ENCODE assay signal across 23 cellular contexts in the genomic region with DNA sequence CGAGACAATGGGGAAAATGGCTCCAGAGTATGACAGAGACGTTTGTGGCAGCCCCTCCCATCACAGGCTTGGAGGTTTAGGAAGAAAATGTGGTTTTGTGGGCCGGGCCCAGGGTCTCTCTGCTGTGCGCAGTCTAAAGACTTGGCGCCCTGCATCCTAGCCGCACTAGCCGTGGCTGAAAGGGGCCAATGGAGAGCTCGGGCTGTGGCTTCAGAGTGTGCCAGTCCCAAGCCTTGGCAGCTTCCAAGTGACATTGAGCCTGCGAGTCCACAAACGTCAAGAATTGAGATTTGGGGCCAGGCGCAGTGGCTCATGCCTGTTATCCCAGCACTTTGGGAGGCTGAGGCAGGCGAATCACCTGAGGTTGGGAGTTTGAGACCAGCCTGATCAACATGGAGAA.
"Had no signal": no experiment of that assay in that cellular context is flagged by ENCODE, and none has a peak within 500 bp of the region (broad histone marks: within the 10 kb centered on the region; RNA-seq: fewer than 3 reads in every experiment).

No MANE protein-coding gene starts in this region.

- H3K4me3 ChIP-seq: coronary artery, dorsolateral prefrontal cortex, esophagus muscularis mucosa, gastroesophageal sphincter, heart left ventricle, hepatocyte, left ventricle myocardium inferior, lower lobe of right lung, mucosa of descending colon had no signal

- H3K4me2 ChIP-seq: hepatocyte had no signal

- H3K4me1 Mint-ChIP-seq: immature natural killer cell, naive B cell had no signal

- H3K27me3 ChIP-seq: esophagus muscularis mucosa, foreskin keratinocyte, gastroesophageal sphincter, heart left ventricle, hepatocyte had no signal

- H3K36me3 Mint-ChIP-seq: mesothelial cell of epicardium, naive B cell had no signal

- H3K27ac ChIP-seq: coronary artery, dorsolateral prefrontal cortex, esophagus muscularis mucosa, foreskin keratinocyte, gastroesophageal sphincter, heart left ventricle, hepatocyte, left ventricle myocardium inferior, lower lobe of right lung had no signal

- DNase-seq: dermis blood vessel endothelial cell; dorsolateral prefrontal cortex; effector CD4-positive, alpha-beta T cell; effector memory CD4-positive, alpha-beta T cell; foreskin keratinocyte; hypothalamus; immature natural killer cell; islet precursor cell; kidney; kidney glomerular epithelial cell; left colon; left ventricle myocardium inferior; lower lobe of right lung; mesenchymal stem cell; mucosa of descending colon; naive B cell had no signal

- H3K27ac Mint-ChIP-seq: immature natural killer cell, mesothelial cell of epicardium, naive B cell had no signal

- H3K4me1 ChIP-seq: esophagus muscularis mucosa, foreskin keratinocyte, gastroesophageal sphincter, heart left ventricle, left ventricle myocardium inferior, lower lobe of right lung had no signal

- H3K27me3 Mint-ChIP-seq: naive B cell had no signal

- H3K4me3 Mint-ChIP-seq: immature natural killer cell, mesothelial cell of epicardium, naive B cell had no signal

- H3K9me3 ChIP-seq: esophagus muscularis mucosa, gastroesophageal sphincter, heart left ventricle, left ventricle myocardium inferior, lower lobe of right lung had no signal

- H3K36me3 ChIP-seq: esophagus muscularis mucosa, gastroesophageal sphincter, heart left ventricle, left ventricle myocardium inferior, lower lobe of right lung had no signal

- ATAC-seq: foreskin keratinocyte, gastroesophageal sphincter, heart left ventricle, left colon, left lobe of liver, lower lobe of right lung, mucosa of descending colon had no signal

- H2AFZ ChIP-seq: hepatocyte had no signal
